1 cellular context compared by ENCODE assay signal in genomic region chrX:107628662-107629532, GRCh38.
TF ChIP-seq lines count a peak whose summit lies in the region.

No MANE protein-coding gene starts in this region.

TF ChIP-seq in HEK293, 187 proteins besides CTCF, POLR2A, EP300 and RAD21 (continued from another document):
- TF ChIP-seq ZNF398 (tag by site-specific recombination; IDR thresholded peaks at IDR 0.05) (no peak), MEIS1 (CRISPR knock-in tag; IDR thresholded peaks at IDR 0.05; ENCODE audit: borderline replicate concordance) (no peak), GLI4 (tag by site-specific recombination; IDR thresholded peaks at IDR 0.05) (no peak), ZNF621 (tag by site-specific recombination; IDR thresholded peaks at IDR 0.05) (no peak), ZNF2 (tag by site-specific recombination; IDR thresholded peaks at IDR 0.05) (peak; percentile 89), ZNF221 (tag by site-specific recombination; IDR thresholded peaks at IDR 0.05; ENCODE audit: borderline replicate concordance) (no peak), ZNF654 (tag by site-specific recombination; IDR thresholded peaks at IDR 0.05; ENCODE audit: low read depth) (no peak), WT1 (tag by site-specific recombination; IDR thresholded peaks at IDR 0.05) (no peak), ZNF341 (tag by site-specific recombination; IDR thresholded peaks at IDR 0.05; ENCODE audit: low read depth) (peak; percentile 68), ZNF133 (tag by site-specific recombination; IDR thresholded peaks at IDR 0.05) (no peak), ZNF701 (tag by site-specific recombination; IDR thresholded peaks at IDR 0.05) (no peak), ZNF214 (tag by site-specific recombination; IDR thresholded peaks at IDR 0.05; ENCODE audit: borderline replicate concordance) (no peak), ZNF324 (tag by site-specific recombination; IDR thresholded peaks at IDR 0.05) (no peak), ZNF629 (tag by site-specific recombination; IDR thresholded peaks at IDR 0.05) (0 out of 2 replicates have a peak, but pooled peaks have one; percentile 9), SP7 (tag by site-specific recombination; IDR thresholded peaks at IDR 0.05) (no peak), ZNF23 (tag by site-specific recombination; IDR thresholded peaks at IDR 0.05; ENCODE audit: borderline replicate concordance) (no peak), ZBTB1 (tag by site-specific recombination; IDR thresholded peaks at IDR 0.05) (no peak), TRIM28 (IDR thresholded peaks at IDR 0.05; ENCODE audit: borderline replicate concordance, low read length) (no peak), MYNN (tag by site-specific recombination; IDR thresholded peaks at IDR 0.05; ENCODE audit: borderline replicate concordance) (no peak), GFI1B (tag by site-specific recombination; IDR thresholded peaks at IDR 0.05) (no peak), PATZ1 (tag by site-specific recombination; IDR thresholded peaks at IDR 0.05) (peak; percentile 7; the same call in 1 of the 2 replicates), ZNF623 (tag by site-specific recombination; IDR thresholded peaks at IDR 0.05) (no peak), ZXDB (tag by site-specific recombination; IDR thresholded peaks at IDR 0.05) (peak; percentile 58; the same call in 1 of the 2 replicates), GLI2 (tag by site-specific recombination; IDR thresholded peaks at IDR 0.05; ENCODE audit: borderline replicate concordance, low read depth) (no peak), MZF1 (tag by site-specific recombination; IDR thresholded peaks at IDR 0.05; ENCODE audit: borderline replicate concordance) (no peak), YY1 (tag by site-specific recombination; IDR thresholded peaks at IDR 0.05) (peak; percentile 7; the same call in 1 of the 2 replicates), ZNF335 (tag by site-specific recombination; conservative IDR thresholded peaks at IDR 0.05) (0 out of 2 replicates have a peak, but pooled peaks have one; percentile 31), ZNF121 (tag by site-specific recombination; IDR thresholded peaks at IDR 0.05) (no peak)
- TF ChIP-seq, protein P1, sequence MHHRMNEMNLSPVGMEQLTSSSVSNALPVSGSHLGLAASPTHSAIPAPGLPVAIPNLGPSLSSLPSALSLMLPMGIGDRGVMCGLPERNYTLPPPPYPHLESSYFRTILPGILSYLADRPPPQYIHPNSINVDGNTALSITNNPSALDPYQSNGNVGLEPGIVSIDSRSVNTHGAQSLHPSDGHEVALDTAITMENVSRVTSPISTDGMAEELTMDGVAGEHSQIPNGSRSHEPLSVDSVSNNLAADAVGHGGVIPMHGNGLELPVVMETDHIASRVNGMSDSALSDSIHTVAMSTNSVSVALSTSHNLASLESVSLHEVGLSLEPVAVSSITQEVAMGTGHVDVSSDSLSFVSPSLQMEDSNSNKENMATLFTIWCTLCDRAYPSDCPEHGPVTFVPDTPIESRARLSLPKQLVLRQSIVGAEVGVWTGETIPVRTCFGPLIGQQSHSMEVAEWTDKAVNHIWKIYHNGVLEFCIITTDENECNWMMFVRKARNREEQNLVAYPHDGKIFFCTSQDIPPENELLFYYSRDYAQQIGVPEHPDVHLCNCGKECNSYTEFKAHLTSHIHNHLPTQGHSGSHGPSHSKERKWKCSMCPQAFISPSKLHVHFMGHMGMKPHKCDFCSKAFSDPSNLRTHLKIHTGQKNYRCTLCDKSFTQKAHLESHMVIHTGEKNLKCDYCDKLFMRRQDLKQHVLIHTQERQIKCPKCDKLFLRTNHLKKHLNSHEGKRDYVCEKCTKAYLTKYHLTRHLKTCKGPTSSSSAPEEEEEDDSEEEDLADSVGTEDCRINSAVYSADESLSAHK (tag by site-specific recombination; IDR thresholded peaks at IDR 0.05), result no peak
- TF ChIP-seq, protein P2, sequence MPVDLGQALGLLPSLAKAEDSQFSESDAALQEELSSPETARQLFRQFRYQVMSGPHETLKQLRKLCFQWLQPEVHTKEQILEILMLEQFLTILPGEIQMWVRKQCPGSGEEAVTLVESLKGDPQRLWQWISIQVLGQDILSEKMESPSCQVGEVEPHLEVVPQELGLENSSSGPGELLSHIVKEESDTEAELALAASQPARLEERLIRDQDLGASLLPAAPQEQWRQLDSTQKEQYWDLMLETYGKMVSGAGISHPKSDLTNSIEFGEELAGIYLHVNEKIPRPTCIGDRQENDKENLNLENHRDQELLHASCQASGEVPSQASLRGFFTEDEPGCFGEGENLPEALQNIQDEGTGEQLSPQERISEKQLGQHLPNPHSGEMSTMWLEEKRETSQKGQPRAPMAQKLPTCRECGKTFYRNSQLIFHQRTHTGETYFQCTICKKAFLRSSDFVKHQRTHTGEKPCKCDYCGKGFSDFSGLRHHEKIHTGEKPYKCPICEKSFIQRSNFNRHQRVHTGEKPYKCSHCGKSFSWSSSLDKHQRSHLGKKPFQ (tag by site-specific recombination; IDR thresholded peaks at IDR 0.05), result no peak
TF ChIP-seq in HEK293: peak in this region for 15.
